In the genomic region with DNA sequence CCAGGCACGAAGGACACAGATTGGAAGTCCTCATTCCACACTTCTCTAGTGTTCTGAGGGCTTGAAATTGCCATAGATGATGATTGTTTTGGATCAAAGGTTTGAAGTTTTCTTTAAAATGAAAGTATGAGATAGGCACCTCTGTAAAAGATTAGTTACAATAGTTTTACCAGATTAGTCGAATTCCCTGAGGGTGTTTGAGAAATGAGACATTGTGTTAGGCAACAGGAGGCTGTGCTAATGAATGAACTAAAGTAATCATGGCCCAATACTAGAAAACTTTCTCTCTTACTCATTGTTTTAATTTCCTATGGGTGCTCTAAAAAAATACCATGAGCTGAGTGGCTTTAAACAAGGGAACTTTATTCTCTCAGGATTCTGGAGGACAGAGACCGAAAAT, we compare ENCODE assay signal across 31 cellular contexts.
"Had no signal": no experiment of that assay in that cellular context is flagged by ENCODE, and none has a peak within 500 bp of the region (broad histone marks: within the 10 kb centered on the region; RNA-seq: fewer than 3 reads in every experiment).

No MANE protein-coding gene starts in this region.

- H3K4me2 ChIP-seq: neural progenitor cell, smooth muscle cell had no signal

- H3K27me3 ChIP-seq: neural progenitor cell, neutrophil, right atrium auricular region, right lobe of liver, testis, thyroid gland, transverse colon, upper lobe of right lung had no signal

- ATAC-seq: left cardiac atrium; left lobe of liver; lower lobe of right lung; natural killer cell; psoas muscle; right lobe of liver; stimulated activated memory B cell treated with anti-CD40 and anti-IgM and Interleukin-4, amounts not matched to agents 10 μg/mL and 1 μg/mL and 100 μg/mL, for 72 hours; stimulated activated naive CD8-positive, alpha-beta T cell treated with anti-CD3 and anti-CD28 coated beads, Interleukin-15, amount 100 ng/mL, for 72 hours; upper lobe of right lung had no signal

- H3K79me2 ChIP-seq: parathyroid adenoma had no signal

- H2AFZ ChIP-seq: neural progenitor cell, parathyroid adenoma had no signal

- DNase-seq: hippocampal formation; kidney glomerular epithelial cell; left cardiac atrium; lower lobe of right lung; mammary epithelial cell; mesenchymal stem cell; naive B cell; natural killer cell; nephron progenitor cell; occipital lobe; psoas muscle; right lobe of liver; stimulated activated CD4-positive, alpha-beta T cell treated with anti-CD3 and anti-CD28 coated beads, Interleukin-1b, Interleukin-23, amount 100 ng/mL, for 48 hours; stimulated activated CD4-positive, alpha-beta T cell treated with anti-CD3 and anti-CD28 coated beads, Interleukin-2, amount 100 ng/mL, for 48 hours; stimulated activated CD4-positive, alpha-beta T cell treated with anti-CD3 and anti-CD28 coated beads, Interleukin-4, amount 100 ng/mL, for 4 hours; stimulated activated CD8-positive, alpha-beta memory T cell treated with anti-CD3 and anti-CD28 coated beads, Interleukin-4, amount 100 ng/mL, for 48 hours; stimulated activated naive CD4-positive, alpha-beta T cell treated with Interleukin-2 at 50 U/mL for 16 hours; stimulated activated naive CD8-positive, alpha-beta T cell treated with anti-CD3 and anti-CD28 coated beads, Interleukin-15, amount 100 ng/mL, for 72 hours; testis; thyroid gland; transverse colon; upper lobe of right lung had no signal

- FAIRE-seq: keratinocyte, urothelium cell line had no signal

- H3K9me3 ChIP-seq: lower lobe of right lung, neutrophil, psoas muscle, right atrium auricular region, right lobe of liver, testis, thyroid gland, transverse colon, upper lobe of right lung had no signal

- H3K9me3 Mint-ChIP-seq: naive B cell; natural killer cell; stimulated activated memory B cell treated with anti-CD40 and anti-IgM and Interleukin-4, amounts not matched to agents 10 μg/mL and 1 μg/mL and 100 μg/mL, for 72 hours; stimulated activated naive CD8-positive, alpha-beta T cell treated with anti-CD3 and anti-CD28 coated beads, Interleukin-15, amount 100 ng/mL, for 72 hours had no signal

- H3K27ac ChIP-seq: lower lobe of right lung, neural progenitor cell, neutrophil, parathyroid adenoma, psoas muscle, right atrium auricular region, right lobe of liver, testis, thyroid gland, transverse colon, upper lobe of right lung had no signal

- H3K27ac Mint-ChIP-seq: naive B cell; natural killer cell; nephron progenitor cell; neural progenitor cell; stimulated activated memory B cell treated with anti-CD40 and anti-IgM and Interleukin-4, amounts not matched to agents 10 μg/mL and 1 μg/mL and 100 μg/mL, for 72 hours had no signal

- H3K4me3 ChIP-seq: lower lobe of right lung, neural progenitor cell, psoas muscle, right atrium auricular region, right lobe of liver, smooth muscle cell, testis, thyroid gland, transverse colon, upper lobe of right lung had no signal

- H3K4me1 ChIP-seq: lower lobe of right lung, parathyroid adenoma, psoas muscle, right atrium auricular region, right lobe of liver, testis, thyroid gland, transverse colon, upper lobe of right lung had no signal

- H3K4me1 Mint-ChIP-seq: naive B cell; natural killer cell; stimulated activated memory B cell treated with anti-CD40 and anti-IgM and Interleukin-4, amounts not matched to agents 10 μg/mL and 1 μg/mL and 100 μg/mL, for 72 hours; stimulated activated naive CD8-positive, alpha-beta T cell treated with anti-CD3 and anti-CD28 coated beads, Interleukin-15, amount 100 ng/mL, for 72 hours had no signal

- H3K4me3 Mint-ChIP-seq: naive B cell; natural killer cell; nephron progenitor cell; neural progenitor cell; stimulated activated memory B cell treated with anti-CD40 and anti-IgM and Interleukin-4, amounts not matched to agents 10 μg/mL and 1 μg/mL and 100 μg/mL, for 72 hours; stimulated activated naive CD8-positive, alpha-beta T cell treated with anti-CD3 and anti-CD28 coated beads, Interleukin-15, amount 100 ng/mL, for 72 hours had no signal

- H3K36me3 Mint-ChIP-seq: naive B cell; natural killer cell; neural progenitor cell; stimulated activated memory B cell treated with anti-CD40 and anti-IgM and Interleukin-4, amounts not matched to agents 10 μg/mL and 1 μg/mL and 100 μg/mL, for 72 hours had no signal

- H3K36me3 ChIP-seq: lower lobe of right lung, neural progenitor cell, neutrophil, right atrium auricular region, right lobe of liver, thyroid gland, transverse colon, upper lobe of right lung had no signal

- H3K27me3 Mint-ChIP-seq: stimulated activated memory B cell treated with anti-CD40 and anti-IgM and Interleukin-4, amounts not matched to agents 10 μg/mL and 1 μg/mL and 100 μg/mL, for 72 hours had no signal

- H3K9ac ChIP-seq: neural progenitor cell, parathyroid adenoma had no signal
